In genomic region chr17:68462381-68463210, GRCh38 we compare ENCODE assay signal across 8 cellular contexts. TPM values are rescaled to one million over a fixed set of nuclear protein-coding genes. Genes with fewer than 3 reads are reported as not detected.
A peak's percentile ranks its signal among the peaks of the same experiment; 100 is the strongest.
DNase-seq lines count a peak whose midpoint lies in the region; ATAC-seq and TF ChIP-seq lines count a peak whose summit lies in the region.

No MANE protein-coding gene starts in this region.

- CTCF ChIA-PET in BJ (lab: Yijun Ruan, JAX), result interaction anchor here (0.7 to 1.7 kb wide), 11 partner anchors 13 to 290 kb away, joined by 3 to 6 read pairs (median 3); no protein-coding TSS in a partner anchor

- no peak overlapping the region for H3K4me3 ChIP-seq in BJ (ENCODE audit: low read depth, low read length)

- H3K27me3 ChIP-seq in BJ (ENCODE audit: control insufficient read depth, insufficient read depth, low read length), result peaks cover 6% of the 10 kb centered on the region; the same call in 1 of the 2 replicates

- peak; percentile 38 for ATAC-seq in GM19035 (IDR thresholded peaks at IDR 0.05; ENCODE audit: unreplicated experiment)
- peak; percentile 33 for ATAC-seq in HG03442 (IDR thresholded peaks at IDR 0.05; ENCODE audit: unreplicated experiment)

- peak; percentile 59 for TF ChIP-seq CTCF in BJ (IDR thresholded peaks at IDR 0.05; ENCODE audit: insufficient read depth, low read depth, low read length)

- DNase-seq in BJ (ENCODE audit: low read depth) (no peak), NCI-H526 (lab: John Stamatoyannopoulos, UW) (peak; percentile 56 to 93), ecto neural progenitor cell (ENCODE audit: low spot score) (peak; percentile 80), lung microvascular endothelial cell (ENCODE audit: low read depth in 2 of 2) (peak; percentile 80 to 85)
- peak; percentile 49 for DNase-seq in activated CD4-positive, alpha-beta T cell treated with anti-CD3 and anti-CD28 coated beads, Interleukin-2, amount 50 U/mL, for 1 hour
- peak; percentile 37 to 40 for DNase-seq in stimulated activated CD8-positive, alpha-beta memory T cell treated with anti-CD3 and anti-CD28 coated beads, Interleukin-4, amount 100 ng/mL, for 4 hours (ENCODE audit: low read depth in 2 of 2, low spot score in 1 of 2)

- POLR2A ChIA-PET in BJ (lab: Charles Lee), result no interaction called here

- H3K36me3 ChIP-seq in BJ (ENCODE audit: control insufficient read depth, insufficient read depth, low read length), result no peaks in the 10 kb centered on the region

RNA-seq across cellular contexts. Expression of gene WIPI1, which starts 5.3 kb away (rescaled TPM):
- polyA plus RNA-seq in BJ (2011; rRNA removed), result 79.1 and 91.6 TPM in 2 replicates
- polyA minus RNA-seq in BJ (2011; rRNA and poly(A)+ RNA removed), result 46.4 and 67.2 TPM in 2 replicates
- total RNA-seq in lung microvascular endothelial cell, result 49.5 and 96.8 TPM in 2 replicates

RNA-seq across cellular contexts. Expression of gene PRKAR1A, which starts 49.6 kb away (rescaled TPM):
- polyA plus RNA-seq in BJ (2011; rRNA removed), result 228 and 250 TPM in 2 replicates
- 181 and 227 TPM in 2 replicates for polyA minus RNA-seq in BJ (2011; rRNA and poly(A)+ RNA removed)
- total RNA-seq in lung microvascular endothelial cell, result 225 and 352 TPM in 2 replicates
